In genomic region chr15:52040167-52040900, GRCh38 we compare ENCODE assay signal across 7 cellular contexts. TPM values are rescaled to one million over a fixed set of nuclear protein-coding genes. Genes with fewer than 3 reads are reported as not detected.
DNase-seq lines count a peak whose midpoint lies in the region; ATAC-seq, FAIRE-seq and TF ChIP-seq lines count a peak whose summit lies in the region.

No MANE protein-coding gene starts in this region.

- peak overlapping the region; percentile 2 for H3K4me3 Mint-ChIP-seq in glutamatergic neuron (ENCODE audit: unreplicated experiment)

- peaks cover 99% of the 10 kb centered on the region for H4K20me1 ChIP-seq in SK-N-SH (ENCODE audit: insufficient read depth)

- whole genome bisulfite sequencing in SK-N-SH (ENCODE audit: low lambda C conversion rate): 83% methylated on average over 1 of the region's 1 CpG

- H3K36me3 ChIP-seq in SK-N-SH (replicated peaks in 1 of 2; ENCODE audit: control insufficient read depth in 1 of 2, insufficient read depth in 2 of 2, low read length in 1 of 2): peaks cover 0 to 27% of the 10 kb centered on the region in 2 experiments
- no peaks in the 10 kb centered on the region for H3K36me3 ChIP-seq in gastrocnemius medialis

- DNase-seq in KBM-7 (peak; percentile 58), SK-N-SH (no peak), glutamatergic neuron (no peak), gastrocnemius medialis (peak; percentile 30 to 31), GM12892 (ENCODE audit: insufficient read length) (no peak)

- intact Hi-C loops in gastrocnemius medialis (cut with DNase I; ENCODE audit: low total_unique reads): no loop called here

- peaks cover 40% of the 10 kb centered on the region for H3K4me1 Mint-ChIP-seq in glutamatergic neuron (ENCODE audit: low read depth, unreplicated experiment)

- no peak for TF ChIP-seq EP300 in SK-N-SH (IDR thresholded peaks at IDR 0.05; ENCODE audit: borderline replicate concordance in 1 of 2, low read depth in 1 of 2, low read length in 1 of 2)

- H3K27ac ChIP-seq in SK-N-SH (ENCODE audit: low read depth in 2 of 2, low read length in 1 of 2) (peak overlapping the region in 1 of 2 experiments; percentile 34; a peak in 3 of 4 replicates), gastrocnemius medialis (peak overlapping the region; percentile 43 to 82 (median 68))

- TF ChIP-seq RAD21 in SK-N-SH (IDR thresholded peaks at IDR 0.05; ENCODE audit: low read length): no peak

- peak overlapping the region; percentile 74 for H3K27ac Mint-ChIP-seq in glutamatergic neuron (ENCODE audit: unreplicated experiment)

- H3K79me2 ChIP-seq in SK-N-SH (ENCODE audit: insufficient read depth): peaks cover 100% of the 10 kb centered on the region

- H3K36me3 Mint-ChIP-seq in glutamatergic neuron (ENCODE audit: unreplicated experiment): no peaks in the 10 kb centered on the region

- H3K9me3 Mint-ChIP-seq in glutamatergic neuron (ENCODE audit: unreplicated experiment): no peaks in the 10 kb centered on the region

- ATAC-seq in gastrocnemius medialis (peak; percentile 69 to 78), HG03280 (IDR thresholded peaks at IDR 0.05; ENCODE audit: unreplicated experiment) (no peak), GM21717 (IDR thresholded peaks at IDR 0.05; ENCODE audit: unreplicated experiment) (no peak)

- POLR2A ChIA-PET in SK-N-SH (lab: Yijun Ruan, JAX): interaction anchor here (1.5 kb wide), 1 partner anchor 69 kb away, joined by 5 read pairs; the partner anchor contains the start of gene LEO1

- TF ChIP-seq CTCF in SK-N-SH (IDR thresholded peaks at IDR 0.05) (no peak), glutamatergic neuron (IDR thresholded peaks at IDR 0.05; ENCODE audit: partially characterized antibody, unreplicated experiment) (no peak), gastrocnemius medialis (IDR thresholded peaks at IDR 0.05 in 4 of 5, conservative IDR thresholded peaks at IDR 0.05 in 1 of 5) (no peak)

- peak overlapping the region; percentile 56 for H3K4me2 ChIP-seq in SK-N-SH

- H3K27me3 ChIP-seq in SK-N-SH (ENCODE audit: insufficient read depth) (no peaks in the 10 kb centered on the region), gastrocnemius medialis (no peaks in the 10 kb centered on the region)

- peaks cover 17% of the 10 kb centered on the region for H3F3A ChIP-seq in SK-N-SH (replicated peaks; ENCODE audit: insufficient read depth)

- H3K9ac ChIP-seq in SK-N-SH: no peak overlapping the region

- H3K4me1 ChIP-seq in SK-N-SH (ENCODE audit: control insufficient read depth in 1 of 2, insufficient read depth in 2 of 2, low read depth in 1 of 2, low read length in 1 of 2) (peaks cover 5 to 10% of the 10 kb centered on the region in 2 experiments; a peak in 3 of 4 replicates), gastrocnemius medialis (peaks cover 70 to 75% of the 10 kb centered on the region in 2 donors)

- no peak for TF ChIP-seq POLR2A in gastrocnemius medialis (IDR thresholded peaks at IDR 0.05)
- no peak for TF ChIP-seq POLR2A in GM12892 (IDR thresholded peaks at IDR 0.05; ENCODE audit: low read depth, low read length)

- CTCF ChIA-PET in SK-N-SH (lab: Yijun Ruan, JAX): interaction anchor here (1.4 to 2.9 kb wide), 2 partner anchors 17 to 38 kb away, joined by 3 to 9 read pairs; no protein-coding TSS in a partner anchor

- H3K4me3 ChIP-seq in SK-N-SH (ENCODE audit: low read depth in 2 of 2, low read length in 1 of 2): no peak overlapping the region
- no peak overlapping the region for H3K4me3 ChIP-seq in gastrocnemius medialis

- in situ Hi-C loops in KBM-7 (cut with MboI; ENCODE audit: low pct_unique_long_range_greater_than_20kb, low sequenced_read_pairs) (no loop called here), gastrocnemius medialis (cut with MboI; ENCODE audit: low sequenced_read_pairs in 4 of 4) (no loop called here)

- no peaks in the 10 kb centered on the region for H3K9me3 ChIP-seq in SK-N-SH
- H3K9me3 ChIP-seq in gastrocnemius medialis: no peaks in the 10 kb centered on the region

- no peaks in the 10 kb centered on the region for H3K9me2 ChIP-seq in SK-N-SH

- H3K27me3 Mint-ChIP-seq in glutamatergic neuron (ENCODE audit: unreplicated experiment): no peaks in the 10 kb centered on the region

- no peak for FAIRE-seq in GM12892 (lab: Jason Lieb, UNC)

- H2AFZ ChIP-seq in SK-N-SH (ENCODE audit: low read depth): no peak overlapping the region

TF ChIP-seq in SK-N-SH, 30 proteins besides CTCF, POLR2A, EP300 and RAD21:
- peak; percentile 20; the same call in 1 of the 2 replicates for TF ChIP-seq TCF12 (IDR thresholded peaks at IDR 0.05)
- TF ChIP-seq, protein P1, sequence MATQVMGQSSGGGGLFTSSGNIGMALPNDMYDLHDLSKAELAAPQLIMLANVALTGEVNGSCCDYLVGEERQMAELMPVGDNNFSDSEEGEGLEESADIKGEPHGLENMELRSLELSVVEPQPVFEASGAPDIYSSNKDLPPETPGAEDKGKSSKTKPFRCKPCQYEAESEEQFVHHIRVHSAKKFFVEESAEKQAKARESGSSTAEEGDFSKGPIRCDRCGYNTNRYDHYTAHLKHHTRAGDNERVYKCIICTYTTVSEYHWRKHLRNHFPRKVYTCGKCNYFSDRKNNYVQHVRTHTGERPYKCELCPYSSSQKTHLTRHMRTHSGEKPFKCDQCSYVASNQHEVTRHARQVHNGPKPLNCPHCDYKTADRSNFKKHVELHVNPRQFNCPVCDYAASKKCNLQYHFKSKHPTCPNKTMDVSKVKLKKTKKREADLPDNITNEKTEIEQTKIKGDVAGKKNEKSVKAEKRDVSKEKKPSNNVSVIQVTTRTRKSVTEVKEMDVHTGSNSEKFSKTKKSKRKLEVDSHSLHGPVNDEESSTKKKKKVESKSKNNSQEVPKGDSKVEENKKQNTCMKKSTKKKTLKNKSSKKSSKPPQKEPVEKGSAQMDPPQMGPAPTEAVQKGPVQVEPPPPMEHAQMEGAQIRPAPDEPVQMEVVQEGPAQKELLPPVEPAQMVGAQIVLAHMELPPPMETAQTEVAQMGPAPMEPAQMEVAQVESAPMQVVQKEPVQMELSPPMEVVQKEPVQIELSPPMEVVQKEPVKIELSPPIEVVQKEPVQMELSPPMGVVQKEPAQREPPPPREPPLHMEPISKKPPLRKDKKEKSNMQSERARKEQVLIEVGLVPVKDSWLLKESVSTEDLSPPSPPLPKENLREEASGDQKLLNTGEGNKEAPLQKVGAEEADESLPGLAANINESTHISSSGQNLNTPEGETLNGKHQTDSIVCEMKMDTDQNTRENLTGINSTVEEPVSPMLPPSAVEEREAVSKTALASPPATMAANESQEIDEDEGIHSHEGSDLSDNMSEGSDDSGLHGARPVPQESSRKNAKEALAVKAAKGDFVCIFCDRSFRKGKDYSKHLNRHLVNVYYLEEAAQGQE (IDR thresholded peaks at IDR 0.05; ENCODE audit: low read depth, low read length): no peak

RNA-seq across cellular contexts. Expression of gene MAPK6, which starts 21.3 kb away (rescaled TPM):
- 16.9 and 23.0 TPM in 2 replicates for polyA plus RNA-seq in SK-N-SH (2012; rRNA removed)
- 29.8 and 32.6 TPM in 2 replicates for polyA plus RNA-seq in SK-N-SH (2012; cell fraction: cytosol; rRNA removed)
- polyA plus RNA-seq in SK-N-SH (2012; cell fraction: nucleus; rRNA removed): 7.9 and 16.8 TPM in 2 replicates
- 109 TPM for total RNA-seq in glutamatergic neuron (ENCODE audit: unreplicated experiment)
- 10 to 100 TPM; 47.6 to 84.4 (median 56.4) TPM for total RNA-seq in gastrocnemius medialis
- 48.3 TPM for polyA plus RNA-seq in GM12892 (2012; ENCODE audit: missing spikeins)

Comparison
In these comparisons a context has a peak if more than half of its experiments do, and no peak if none do; other contexts are left out.
1. DNase-seq: peak in KBM-7 (single experiment) and gastrocnemius medialis (2 of 2); none in SK-N-SH (single experiment), glutamatergic neuron (single experiment) and GM12892 (single experiment).
2. ATAC-seq: peak in gastrocnemius medialis (2 of 2); none in HG03280 (single experiment) and GM21717 (single experiment).